In the genomic region with DNA sequence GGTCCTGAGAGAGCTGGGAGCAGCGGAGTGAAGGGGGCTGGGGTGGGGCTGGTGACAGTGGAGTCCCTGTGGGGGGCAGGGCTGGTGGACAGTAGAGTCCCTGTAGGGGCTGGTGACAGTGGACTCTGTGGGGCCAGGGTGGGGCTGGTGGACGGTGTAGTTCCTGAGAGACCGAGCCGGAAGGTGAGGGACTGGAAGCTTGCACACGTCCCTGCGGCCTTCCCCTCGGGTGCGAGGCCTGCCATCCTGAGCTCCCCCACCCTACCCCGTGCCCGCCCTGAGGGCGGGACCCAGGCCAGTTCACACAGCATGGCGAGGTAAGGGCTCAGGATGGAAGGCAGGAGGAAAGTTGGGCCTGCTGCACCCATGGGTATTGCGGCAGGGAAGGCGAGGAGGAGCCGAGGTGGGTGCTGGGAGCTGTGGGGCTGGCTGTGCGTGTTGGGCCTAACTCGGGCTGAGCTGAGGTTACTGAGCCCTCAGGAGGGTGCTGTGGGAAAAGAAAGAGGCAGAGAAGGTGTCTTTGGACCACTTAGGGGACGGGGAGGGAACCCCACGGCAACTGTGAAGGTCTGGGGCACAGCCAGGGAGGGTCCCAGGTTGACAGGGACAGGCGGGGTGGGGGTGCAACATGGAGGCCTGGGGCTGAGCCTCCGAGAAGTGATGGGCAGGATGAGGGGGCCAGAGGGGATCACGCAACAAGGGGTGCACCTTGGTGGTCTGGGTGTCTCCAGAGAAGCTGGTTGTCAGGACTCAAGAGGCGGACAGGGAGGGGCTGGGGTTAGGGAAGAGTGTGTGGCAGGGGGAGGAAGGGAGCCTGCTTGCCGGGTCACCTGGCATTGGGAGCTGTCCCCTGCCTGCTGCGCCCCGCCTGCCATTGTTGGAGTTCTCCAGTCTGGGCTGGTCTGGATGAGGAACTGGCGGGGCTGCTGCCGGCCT, we compare ENCODE assay signal across 15 cellular contexts.
DNase-seq lines count a peak whose midpoint lies in the region; ATAC-seq and TF ChIP-seq lines count a peak whose summit lies in the region.
"Had no signal": no experiment of that assay in that cellular context is flagged by ENCODE, and none has a peak within 500 bp of the region (broad histone marks: within the 10 kb centered on the region; RNA-seq: fewer than 3 reads in every experiment).

No MANE protein-coding gene starts in this region.

- peaks cover 100% of the 10 kb centered on the region for H4K20me1 ChIP-seq in BLaER1

- peak overlapping the region; percentile 36 for H2AK5ac ChIP-seq in trophoblast cell (ENCODE audit: low read length)

- no peak overlapping the region for H2BK12ac ChIP-seq in trophoblast cell (ENCODE audit: low read length)

- peaks cover 7% of the 10 kb centered on the region for H3K79me1 ChIP-seq in trophoblast cell (ENCODE audit: low read length)

- H3K9ac ChIP-seq in BLaER1 (peak overlapping the region; percentile 68), trophoblast cell (ENCODE audit: low read length) (no peak overlapping the region)

- peak; percentile 56 for DNase-seq in RWPE2 (ENCODE audit: low spot score)
- DNase-seq in right cardiac atrium, result peak; percentile 10 to 59 (median 26)
- no peak for DNase-seq in trophoblast cell
- DNase-seq in NCI-H69 (lab: John Stamatoyannopoulos, UW), result no peak
- DNase-seq in SIG-M5 treated with dmso at 0.1 percent for 504 hours (lab: John Stamatoyannopoulos, UW; ENCODE audit: unreplicated experiment), result no peak
- no peak for DNase-seq in NCI-H2081 treated with DMSO at 0.1 percent for 48 hours (lab: John Stamatoyannopoulos, UW)
- DNase-seq: GOT3, KBM-7, NCI-H1048, NCI-H146, NCI-H226, SIG-M5 had no signal

- H3K27ac ChIP-seq in BLaER1, result peak overlapping the region; percentile 74
- H3K27ac ChIP-seq in RWPE2 (ENCODE audit: poor library complexity, severe bottlenecking), result no peak overlapping the region
- H3K27ac ChIP-seq in right cardiac atrium (ENCODE audit: low read length), result no peak overlapping the region
- no peak overlapping the region for H3K27ac ChIP-seq in trophoblast cell (ENCODE audit: low read depth, low read length)
- H3K27ac ChIP-seq: HL-60 had no signal

- H3K18ac ChIP-seq in trophoblast cell (ENCODE audit: low read length), result peak overlapping the region; percentile 15

- no peaks in the 10 kb centered on the region for H3K79me2 ChIP-seq in trophoblast cell (ENCODE audit: control insufficient read depth, insufficient read depth, low read length, poor library complexity)

- no peak overlapping the region for H4K8ac ChIP-seq in trophoblast cell (ENCODE audit: low read depth, low read length)

- no peak overlapping the region for H2AFZ ChIP-seq in trophoblast cell (ENCODE audit: insufficient read depth, low read length, poor library complexity)

- 91% methylated on average over 28 of the region's 28 CpGs for WGBS in right cardiac atrium
- WGBS in trophoblast cell (ENCODE audit: extremely low coverage, insufficient coverage, insufficient read length), result no CpG with 5 or more reads among the region's 28 CpGs

- no peak overlapping the region for H2BK5ac ChIP-seq in trophoblast cell (ENCODE audit: low read depth, low read length, poor library complexity)

- H4K12ac ChIP-seq in trophoblast cell (ENCODE audit: low read depth, low read length), result peak overlapping the region; percentile 4

- ATAC-seq in RWPE2 (ENCODE audit: low read depth) (no peak), right cardiac atrium (no peak)
- ATAC-seq: Panc1 had no signal

- H3K14ac ChIP-seq in trophoblast cell (ENCODE audit: low read length), result no peak overlapping the region

- intact Hi-C loops in right cardiac atrium (cut with DNase I), result no loop called here

- H4K91ac ChIP-seq in trophoblast cell (ENCODE audit: low read depth, low read length), result peak overlapping the region; percentile 15

- H3K27me3 ChIP-seq in BLaER1, result peaks cover 17% of the 10 kb centered on the region
- H3K27me3 ChIP-seq in RWPE2 (ENCODE audit: insufficient read depth, poor library complexity, severe bottlenecking), result no peaks in the 10 kb centered on the region
- no peaks in the 10 kb centered on the region for H3K27me3 ChIP-seq in right cardiac atrium (ENCODE audit: control insufficient read depth, insufficient read depth)
- no peaks in the 10 kb centered on the region for H3K27me3 ChIP-seq in trophoblast cell (ENCODE audit: insufficient read depth, low read length)

- peaks cover 32% of the 10 kb centered on the region for H3K36me3 ChIP-seq in BLaER1
- H3K36me3 ChIP-seq in RWPE2 (ENCODE audit: low read depth), result no peaks in the 10 kb centered on the region
- H3K36me3 ChIP-seq in trophoblast cell (ENCODE audit: control insufficient read depth in 1 of 2, insufficient read depth in 2 of 2, low read length in 2 of 2), result peaks cover 25 to 35% of the 10 kb centered on the region in 2 experiments

- H3K4me3 ChIP-seq in BLaER1, result peak overlapping the region; percentile 6; the same call in 1 of the 2 replicates
- H3K4me3 ChIP-seq in RWPE2 (ENCODE audit: severe bottlenecking), result no peak overlapping the region
- H3K4me3 ChIP-seq in right cardiac atrium (ENCODE audit: low read length), result no peak overlapping the region
- H3K4me3 ChIP-seq in trophoblast cell (ENCODE audit: low read depth, low read length), result no peak overlapping the region

- H3K4me2 ChIP-seq in BLaER1 (peak overlapping the region; percentile 91), trophoblast cell (ENCODE audit: low read length) (no peak overlapping the region)

- H3K4me1 ChIP-seq in BLaER1 (peaks cover 99% of the 10 kb centered on the region), RWPE2 (ENCODE audit: insufficient read depth, poor library complexity, severe bottlenecking) (no peaks in the 10 kb centered on the region), right cardiac atrium (ENCODE audit: control insufficient read depth, insufficient read depth, low read length) (no peaks in the 10 kb centered on the region), trophoblast cell (ENCODE audit: control insufficient read depth in 1 of 2, insufficient read depth in 2 of 2, low read length in 2 of 2) (peaks cover 6 to 15% of the 10 kb centered on the region in 2 experiments)

- no peak overlapping the region for H2BK120ac ChIP-seq in trophoblast cell (ENCODE audit: insufficient read depth, low read length, poor library complexity)

- no peak overlapping the region for H3K4ac ChIP-seq in trophoblast cell (ENCODE audit: low read depth, low read length)

- H3K23ac ChIP-seq in trophoblast cell (ENCODE audit: low read length), result no peak overlapping the region

- TF ChIP-seq CTCF in RWPE2 (IDR thresholded peaks at IDR 0.05; ENCODE audit: poor library complexity, severe bottlenecking), result no peak

- H3K9me3 ChIP-seq in BLaER1 (no peaks in the 10 kb centered on the region), RWPE2 (ENCODE audit: severe bottlenecking) (no peaks in the 10 kb centered on the region), right cardiac atrium (ENCODE audit: control insufficient read depth, low read length) (no peaks in the 10 kb centered on the region), trophoblast cell (ENCODE audit: insufficient read depth, low read depth, low read length) (peaks cover 6% of the 10 kb centered on the region)

Comparison
In these comparisons a context has a peak if more than half of its experiments do, and no peak if none do; other contexts are left out.
1. DNase-seq: peak in RWPE2 (single experiment) and right cardiac atrium (3 of 3); none in trophoblast cell (0 of 2), NCI-H69 (single experiment), SIG-M5 treated with dmso at 0.1 percent for 504 hours (single experiment) and NCI-H2081 treated with DMSO at 0.1 percent for 48 hours (single experiment).